In the genomic region with DNA sequence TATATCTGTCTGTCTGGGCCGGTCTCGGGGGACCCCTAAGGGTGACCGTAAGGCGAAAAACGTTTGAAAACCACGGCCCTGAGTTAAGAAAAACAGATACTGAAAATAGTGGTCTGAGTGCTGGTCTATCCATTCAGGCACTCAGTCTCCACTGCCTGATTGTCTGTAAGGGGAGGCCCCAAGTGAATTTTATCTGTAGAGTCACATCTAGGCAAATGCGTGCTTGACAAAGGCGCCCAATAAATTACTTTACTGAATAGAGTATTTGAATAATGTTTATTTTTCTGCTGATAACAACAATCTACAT, we compare ENCODE assay signal across 8 cellular contexts. TPM values are rescaled to one million over a fixed set of nuclear protein-coding genes. Genes with fewer than 3 reads are reported as not detected.
DNase-seq lines count a peak whose midpoint lies in the region; ATAC-seq and TF ChIP-seq lines count a peak whose summit lies in the region.

No MANE protein-coding gene starts in this region.

- H3K36me3 Mint-ChIP-seq in central memory CD8-positive, alpha-beta T cell (ENCODE audit: insufficient read depth) = peaks cover 33% of the 10 kb centered on the region

- peak overlapping the region; percentile 70 for H3K4me2 ChIP-seq in DOHH2 (ENCODE audit: low read length)

- peak overlapping the region; percentile 90 for H3K4me3 Mint-ChIP-seq in central memory CD8-positive, alpha-beta T cell

- no peaks in the 10 kb centered on the region for H3F3A ChIP-seq in DOHH2 (ENCODE audit: control insufficient read depth, insufficient read depth)

- peaks cover 23% of the 10 kb centered on the region for H3K4me1 ChIP-seq in DOHH2 (ENCODE audit: control insufficient read depth, low read length)
- peaks cover 0 to 22% of the 10 kb centered on the region in 2 donors for H3K4me1 ChIP-seq in muscle layer of duodenum (ENCODE audit: control insufficient read depth in 1 of 2, insufficient read depth in 2 of 2, low read length in 2 of 2)

- no peaks in the 10 kb centered on the region for H3K9me2 ChIP-seq in DOHH2 (replicated peaks; ENCODE audit: control insufficient read depth, low read length)

- no peaks in the 10 kb centered on the region for H3K9me3 Mint-ChIP-seq in central memory CD8-positive, alpha-beta T cell

- H3K27me3 Mint-ChIP-seq in central memory CD8-positive, alpha-beta T cell = no peaks in the 10 kb centered on the region

- H3K27me3 ChIP-seq in DOHH2 (ENCODE audit: control insufficient read depth, low read length) (no peaks in the 10 kb centered on the region), muscle layer of duodenum (ENCODE audit: low read depth, low read length) (no peaks in the 10 kb centered on the region)

- no peaks in the 10 kb centered on the region for H3K9me3 ChIP-seq in DOHH2 (ENCODE audit: control insufficient read depth, insufficient read depth, low read length)
- no peaks in the 10 kb centered on the region for H3K9me3 ChIP-seq in muscle layer of duodenum (ENCODE audit: control insufficient read depth in 1 of 2, low read length in 2 of 2)

- ATAC-seq in HG03575 (IDR thresholded peaks at IDR 0.05; ENCODE audit: extremely low read depth, insufficient number of reproducible peaks, low FRiP score, unreplicated experiment) (peak; percentile 7), HG03196 (IDR thresholded peaks at IDR 0.05; ENCODE audit: unreplicated experiment) (no peak)
- ATAC-seq in central memory CD8-positive, alpha-beta T cell (replicated peaks; ENCODE audit: extremely low read depth, poor library complexity, severe bottlenecking) = peak; percentile 4

- peaks cover 92% of the 10 kb centered on the region for H3K79me2 ChIP-seq in DOHH2 (ENCODE audit: control insufficient read depth, low read length)

- no peaks in the 10 kb centered on the region for H4K20me1 ChIP-seq in DOHH2 (ENCODE audit: control insufficient read depth, insufficient read depth, low read depth, low read length)

- no peak for DNase-seq in central memory CD8-positive, alpha-beta T cell (ENCODE audit: low spot score in 2 of 2)
- DNase-seq in cerebellum (ENCODE audit: low spot score) (no peak), RPMI8226 (no peak), epidermal melanocyte (ENCODE audit: insufficient read length, low spot score) (no peak)

- H3K27ac ChIP-seq in DOHH2 (ENCODE audit: low read depth, low read length) = peak overlapping the region; percentile 80
- H3K27ac ChIP-seq in muscle layer of duodenum (ENCODE audit: low read length) = peak overlapping the region; percentile 98

- H3K4me3 ChIP-seq in DOHH2 (ENCODE audit: low read length) = peak overlapping the region; percentile 79
- H3K4me3 ChIP-seq in muscle layer of duodenum (ENCODE audit: low read depth in 1 of 2, low read length in 2 of 2) = peak overlapping the region; percentile 72 to 85

- peaks cover 30% of the 10 kb centered on the region for H3K4me1 Mint-ChIP-seq in central memory CD8-positive, alpha-beta T cell

- H3K27ac Mint-ChIP-seq in central memory CD8-positive, alpha-beta T cell (ENCODE audit: low read depth) = peak overlapping the region; percentile 98

- H3K36me3 ChIP-seq in DOHH2 (ENCODE audit: control insufficient read depth, low read length) (peaks cover 34% of the 10 kb centered on the region), muscle layer of duodenum (ENCODE audit: control insufficient read depth in 1 of 2, insufficient read depth in 2 of 2, low read length in 2 of 2) (peaks cover 6 to 14% of the 10 kb centered on the region in 2 donors)

- TF ChIP-seq CTCF in DOHH2 (IDR thresholded peaks at IDR 0.05; ENCODE audit: low read depth, low read length, poor library complexity, severe bottlenecking) = no peak

RNA-seq across cellular contexts. Expression of gene HNRNPH2, which starts 0.5 kb away (rescaled TPM):
- total RNA-seq in cerebellum = 46.5 TPM

RNA-seq across cellular contexts. Expression of gene GLA, which starts 0.8 kb away (rescaled TPM):
- 15.7 TPM for total RNA-seq in cerebellum

RNA-seq across cellular contexts. Expression of gene RPL36A, which starts 17.7 kb away (rescaled TPM):
- 138 TPM for total RNA-seq in cerebellum

RNA-seq across cellular contexts. Expression of gene BTK, which starts 22.5 kb away (rescaled TPM):
- 2.2 TPM for total RNA-seq in cerebellum

RNA-seq across cellular contexts. Expression of gene TIMM8A, which starts 59.9 kb away (rescaled TPM):
- total RNA-seq in cerebellum = 7.3 TPM
